ENCODE assay signal across 9 cellular contexts in the genomic region with DNA sequence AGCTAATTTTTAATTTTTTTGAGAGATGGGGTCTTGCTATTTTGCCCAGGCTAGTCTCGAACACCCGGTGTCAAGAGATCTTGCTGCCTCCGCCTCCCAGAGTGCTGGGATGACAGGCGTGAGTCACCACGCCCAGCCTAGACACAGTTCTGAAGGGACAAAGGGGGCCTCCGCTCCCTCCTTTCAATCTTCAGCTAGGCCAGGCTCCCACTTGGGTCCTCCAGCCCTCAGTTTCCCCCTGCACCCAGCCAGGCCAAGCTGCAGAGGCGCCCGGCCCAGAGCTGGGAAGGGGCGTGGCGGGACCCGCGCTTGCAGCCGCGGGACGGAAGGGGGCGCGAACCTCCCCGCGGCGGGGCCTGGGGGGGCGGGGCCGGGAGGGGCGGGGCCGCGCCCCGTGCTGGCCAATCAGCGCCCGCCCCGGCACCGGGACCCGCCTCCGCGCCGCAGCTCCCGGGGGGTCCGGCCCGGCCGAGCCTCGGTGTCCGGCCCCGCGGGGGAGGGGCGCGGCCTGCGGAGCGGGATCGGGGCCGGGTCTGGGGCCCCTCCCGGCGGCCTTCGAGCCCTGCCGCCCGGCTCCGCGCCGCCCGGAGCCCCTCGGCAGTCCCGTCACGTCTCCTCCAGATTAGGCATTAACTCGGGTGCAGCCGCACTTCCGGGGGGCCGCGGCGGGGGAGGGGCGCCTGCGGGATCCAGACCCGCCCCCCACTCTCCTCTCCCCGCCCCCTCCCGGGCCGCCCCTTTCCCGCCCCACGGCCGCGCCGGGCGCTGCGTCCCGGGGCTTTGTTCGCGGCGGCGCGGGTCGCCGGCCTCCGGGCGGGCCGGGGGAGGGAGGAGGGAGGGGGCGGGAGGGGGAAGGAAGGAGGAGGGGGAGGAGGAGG. TPM values are rescaled to one million over a fixed set of nuclear protein-coding genes. Genes with fewer than 3 reads are reported as not detected.
A peak's percentile ranks its signal among the peaks of the same experiment; 100 is the strongest.
DNase-seq lines count a peak whose midpoint lies in the region; ATAC-seq and TF ChIP-seq lines count a peak whose summit lies in the region.
"Had no signal": no experiment of that assay in that cellular context is flagged by ENCODE, and none has a peak within 500 bp of the region (broad histone marks: within the 10 kb centered on the region; RNA-seq: fewer than 3 reads in every experiment).

No MANE protein-coding gene starts in this region.

- peak in 1 of 2 donors; percentile 22 for TF ChIP-seq POLR2A in gastroesophageal sphincter (IDR thresholded peaks at IDR 0.05)
- TF ChIP-seq POLR2A in ovary (IDR thresholded peaks at IDR 0.05): no peak

- H3K4me3 ChIP-seq in RWPE2 (ENCODE audit: severe bottlenecking) (peak overlapping the region; percentile 47), gastroesophageal sphincter (peak overlapping the region; percentile 54 to 89), ovary (peak overlapping the region; percentile 64), tibial artery (peak overlapping the region; percentile 90 to 92)

- H3K36me3 ChIP-seq in RWPE2 (ENCODE audit: low read depth) (peaks cover 25% of the 10 kb centered on the region), gastroesophageal sphincter (peaks cover 0 to 6% of the 10 kb centered on the region in 2 donors), ovary (no peaks in the 10 kb centered on the region), tibial artery (no peaks in the 10 kb centered on the region)

- WGBS in gastroesophageal sphincter (ENCODE audit: low coverage in 1 of 2), 2 donors: no CpG with 5 or more reads among the region's 91 CpGs
- 1 to 5% (median 2%) methylated on average over 19 to 87 of the region's 91 CpGs for WGBS in ovary, 3 donors

- H3K4me1 ChIP-seq in RWPE2 (ENCODE audit: insufficient read depth, poor library complexity, severe bottlenecking) (peaks cover 21% of the 10 kb centered on the region), gastroesophageal sphincter (peaks cover 0 to 50% (median 11%) of the 10 kb centered on the region in 3 donors), ovary (ENCODE audit: insufficient read depth) (no peaks in the 10 kb centered on the region), tibial artery (peaks cover 0 to 44% (median 22%) of the 10 kb centered on the region in 4 donors)

- DNase-seq in DMS153 (lab: John Stamatoyannopoulos, UW): peak; percentile 70
- peak; percentile 79 for DNase-seq in HPDE6-E6E7 (ENCODE audit: extremely low spot score)
- DNase-seq in RWPE2 (ENCODE audit: low spot score): no peak
- DNase-seq in activated gamma-delta T cell treated with anti-CD3 and anti-CD28 coated beads, Interleukin-2, amount 50 U/mL, for 16 hours (ENCODE audit: low read depth): peak; percentile 67
- DNase-seq in ovary: peak; percentile 81 to 89 (median 86)
- peak; percentile 75 to 91 for DNase-seq in tibial artery

- ATAC-seq in GM19468 (IDR thresholded peaks at IDR 0.05; ENCODE audit: extremely low read depth, unreplicated experiment): peak; percentile 54
- ATAC-seq in RWPE2 (ENCODE audit: low read depth): peak; percentile 35
- ATAC-seq in gastroesophageal sphincter: peak; percentile 94

- intact Hi-C loops in ovary (cut with DNase I) (no loop called here), tibial artery (cut with DNase I; ENCODE audit: low total_unique reads) (no loop called here)

- H3K9me3 ChIP-seq in RWPE2 (ENCODE audit: severe bottlenecking) (no peaks in the 10 kb centered on the region), gastroesophageal sphincter (no peaks in the 10 kb centered on the region), ovary (no peaks in the 10 kb centered on the region), tibial artery (no peaks in the 10 kb centered on the region)

- peak; percentile 80 for TF ChIP-seq CTCF in RWPE2 (IDR thresholded peaks at IDR 0.05; ENCODE audit: poor library complexity, severe bottlenecking)
- TF ChIP-seq CTCF in gastroesophageal sphincter (IDR thresholded peaks at IDR 0.05): peak in 3 of 4 experiments; percentile 43 to 74 (median 44)
- TF ChIP-seq CTCF in ovary (IDR thresholded peaks at IDR 0.05): peak; percentile 35 to 48 (median 36)
- TF ChIP-seq CTCF in tibial artery (IDR thresholded peaks at IDR 0.05): peak; percentile 34 to 56

- TF ChIP-seq EP300 in gastroesophageal sphincter (IDR thresholded peaks at IDR 0.05): no peak
- no peak for TF ChIP-seq EP300 in ovary (IDR thresholded peaks at IDR 0.05)

- H3K27me3 ChIP-seq in RWPE2 (ENCODE audit: insufficient read depth, poor library complexity, severe bottlenecking): no peaks in the 10 kb centered on the region
- no peaks in the 10 kb centered on the region for H3K27me3 ChIP-seq in gastroesophageal sphincter
- no peaks in the 10 kb centered on the region for H3K27me3 ChIP-seq in ovary
- peaks cover 0 to 2% of the 10 kb centered on the region in 2 donors for H3K27me3 ChIP-seq in tibial artery

- H3K27ac ChIP-seq in RWPE2 (ENCODE audit: poor library complexity, severe bottlenecking): peak overlapping the region; percentile 96
- H3K27ac ChIP-seq in gastroesophageal sphincter: peak overlapping the region; percentile 65 to 97 (median 96)
- peak overlapping the region; percentile 69 to 84 for H3K27ac ChIP-seq in ovary
- peak overlapping the region; percentile 85 to 88 for H3K27ac ChIP-seq in tibial artery

RNA-seq across cellular contexts. Expression of gene AGRN, which starts 0.6 kb away (rescaled TPM):
- total RNA-seq in gastroesophageal sphincter: 10 to 100 TPM; 18.0 to 33.6 (median 23.5) TPM
- total RNA-seq in ovary: 100 to 1,000 TPM in 1 of 7 donors, 10 to 100 TPM in 6; 10.0 to 138 (median 14.4) TPM
- 10 to 100 TPM in 1 of 2 donors, 1 to 10 TPM in 1; 2.7 to 13.6 TPM for polyA plus RNA-seq in ovary

RNA-seq across cellular contexts. Expression of gene ISG15, which starts 6.1 kb away (rescaled TPM):
- total RNA-seq in gastroesophageal sphincter (10 to 100 TPM; 26.9 to 56.2 (median 45.9) TPM), ovary (10 to 100 TPM in 6 of 7 donors, 1 to 10 TPM in 1; 7.8 to 37.3 (median 11.4) TPM)
- 10 to 100 TPM in 1 of 2 donors, not detected in 1; 83.5 TPM for polyA plus RNA-seq in ovary

RNA-seq across cellular contexts. Expression of gene HES4, which starts 19.5 kb away (rescaled TPM):
- total RNA-seq in gastroesophageal sphincter: 10 to 100 TPM; 33.6 to 77.6 (median 48.4) TPM
- total RNA-seq in ovary: 10 to 100 TPM in 3 of 7 donors, 1 to 10 TPM in 4; 4.5 to 76.2 (median 6.1) TPM
- polyA plus RNA-seq in ovary: 1 to 10 TPM in 1 of 2 donors, not detected in 1; 8.4 TPM

RNA-seq across cellular contexts. Expression of gene PERM1, which starts 37.5 kb away (rescaled TPM):
- total RNA-seq in gastroesophageal sphincter: 1 to 10 TPM in 2 of 4 donors, under 1 TPM in 1, not detected in 1; 0.39 to 1.9 (median 1.4) TPM
- under 1 TPM in 4 of 7 donors, not detected in 3; 0.07 to 0.32 (median 0.22) TPM for total RNA-seq in ovary
- polyA plus RNA-seq in ovary: under 1 TPM in 1 of 2 donors, not detected in 1; 0.34 TPM
- total RNA-seq: pulmonary artery endothelial cell had no signal

RNA-seq across cellular contexts. Expression of gene PLEKHN1, which starts 53.1 kb away (rescaled TPM):
- total RNA-seq in gastroesophageal sphincter: 1 to 10 TPM in 1 of 4 donors, under 1 TPM in 1, not detected in 2; 0.62 to 2.3 TPM
- under 1 TPM in 5 of 7 donors, not detected in 2; 0.12 to 0.34 (median 0.20) TPM for total RNA-seq in ovary
- under 1 TPM in 1 of 2 donors, not detected in 1; 0.10 TPM for polyA plus RNA-seq in ovary

Comparison
In these comparisons a context has a peak if more than half of its experiments do, and no peak if none do; other contexts are left out.
1. ATAC-seq: peak in every context shown above with its lines; median percentile 94 in gastroesophageal sphincter; 54 in GM19468; 35 in RWPE2.